In genomic region chr19:37217533-37217854, GRCh38 we compare ENCODE assay signal across 8 cellular contexts. TPM values are rescaled to one million over a fixed set of nuclear protein-coding genes. Genes with fewer than 3 reads are reported as not detected.
DNase-seq lines count a peak whose midpoint lies in the region; ATAC-seq, FAIRE-seq and TF ChIP-seq lines count a peak whose summit lies in the region.

No MANE protein-coding gene starts in this region.

- peak overlapping the region; percentile 85 for H3K9ac ChIP-seq in muscle layer of colon (ENCODE audit: low read length)

- no peak for TF ChIP-seq POLR2A in GM12892 (IDR thresholded peaks at IDR 0.05; ENCODE audit: low read depth, low read length)
- TF ChIP-seq POLR2A in body of pancreas (IDR thresholded peaks at IDR 0.05), result no peak

- FAIRE-seq in GM12892 (lab: Jason Lieb, UNC), result no peak

- no peaks in the 10 kb centered on the region for H3K9me3 ChIP-seq in body of pancreas
- no peaks in the 10 kb centered on the region for H3K9me3 ChIP-seq in muscle layer of colon (ENCODE audit: low read length)

- H3K36me3 ChIP-seq in body of pancreas (replicated peaks in 1 of 2; ENCODE audit: insufficient read depth in 1 of 2, low read depth in 2 of 2), result no peaks in the 10 kb centered on the region
- H3K36me3 ChIP-seq in muscle layer of colon (ENCODE audit: insufficient read depth, low read length), result peaks cover 10% of the 10 kb centered on the region

- no peak for TF ChIP-seq CTCF in body of pancreas (IDR thresholded peaks at IDR 0.05)

- DNase-seq in GM12892 (ENCODE audit: insufficient read length) (peak; percentile 70), body of pancreas (no peak), NCI-H1694 treated with DMSO at 0.1 percent for 48 hours (lab: John Stamatoyannopoulos, UW) (no peak)

- H3K27ac ChIP-seq in body of pancreas, result peak overlapping the region; percentile 72 to 97 (median 92)
- H3K27ac ChIP-seq in muscle layer of colon (ENCODE audit: low read depth, low read length), result peak overlapping the region; percentile 94

- intact Hi-C loops in body of pancreas (cut with DNase I), result no loop called here

- no peaks in the 10 kb centered on the region for H3K27me3 ChIP-seq in body of pancreas
- H3K27me3 ChIP-seq in muscle layer of colon (ENCODE audit: control insufficient read depth in 1 of 2, insufficient read depth in 2 of 2, low read length in 2 of 2), result no peaks in the 10 kb centered on the region

- ATAC-seq in HG03159 (IDR thresholded peaks at IDR 0.05; ENCODE audit: unreplicated experiment) (peak; percentile 83), body of pancreas (no peak), GM19463 (IDR thresholded peaks at IDR 0.05; ENCODE audit: unreplicated experiment) (no peak), HG02763 (IDR thresholded peaks at IDR 0.05; ENCODE audit: unreplicated experiment) (no peak), HG03135 (IDR thresholded peaks at IDR 0.05; ENCODE audit: unreplicated experiment) (no peak)

- H3K4me3 ChIP-seq in body of pancreas (peak overlapping the region; percentile 53 to 95), muscle layer of colon (ENCODE audit: low read depth in 1 of 2, low read length in 2 of 2) (peak overlapping the region; percentile 85 to 98)

- peaks cover 11% of the 10 kb centered on the region for H3K4me1 ChIP-seq in body of pancreas
- no peaks in the 10 kb centered on the region for H3K4me1 ChIP-seq in muscle layer of colon (ENCODE audit: insufficient read depth, low read length)

- 0 to 1% methylated on average over 9 to 10 of the region's 10 CpGs for WGBS in body of pancreas, 2 donors

RNA-seq across cellular contexts. Expression of gene ZNF383, which starts 0.5 kb away (rescaled TPM):
- 5.4 TPM for polyA plus RNA-seq in GM12892 (2012; ENCODE audit: missing spikeins)
- 1 to 10 TPM; 3.6 to 6.3 TPM for total RNA-seq in body of pancreas

RNA-seq across cellular contexts. Expression of gene ZNF585B, which starts 7.2 kb away (rescaled TPM):
- polyA plus RNA-seq in GM12892 (2012; ENCODE audit: missing spikeins), result 3.2 TPM
- total RNA-seq in body of pancreas, result 10 to 100 TPM in 1 of 2 donors, 1 to 10 TPM in 1; 4.0 to 10.6 TPM

RNA-seq across cellular contexts. Expression of gene ZNF585A, which starts 45.0 kb away (rescaled TPM):
- 15.0 TPM for polyA plus RNA-seq in GM12892 (2012; ENCODE audit: missing spikeins)
- 1 to 10 TPM in 1 of 2 donors, under 1 TPM in 1; 0.99 to 9.9 TPM for total RNA-seq in body of pancreas
